ENCODE assay signal across 13 cellular contexts in genomic region chr11:58626915-58627483, GRCh38. TPM values are rescaled to one million over a fixed set of nuclear protein-coding genes. Genes with fewer than 3 reads are reported as not detected.
DNase-seq lines count a peak whose midpoint lies in the region; ATAC-seq and TF ChIP-seq lines count a peak whose summit lies in the region.
"Had no signal": no experiment of that assay in that cellular context is flagged by ENCODE, and none has a peak within 500 bp of the region (broad histone marks: within the 10 kb centered on the region; RNA-seq: fewer than 3 reads in every experiment).

No MANE protein-coding gene starts in this region.

- H3K79me2 ChIP-seq in mammary epithelial cell (ENCODE audit: insufficient read depth, low read length), result peaks cover 12% of the 10 kb centered on the region
- no peaks in the 10 kb centered on the region for H3K79me2 ChIP-seq in parathyroid adenoma

- H3K4me3 ChIP-seq in mammary epithelial cell (replicated peaks in 1 of 3; ENCODE audit: insufficient read depth in 1 of 3, low read depth in 2 of 3, low read length in 3 of 3) (no peak overlapping the region), parathyroid adenoma (ENCODE audit: low read depth, low read length) (no peak overlapping the region), WERI-Rb-1 (ENCODE audit: low read depth, low read length) (no peak overlapping the region)

- ATAC-seq in HG03280 (IDR thresholded peaks at IDR 0.05; ENCODE audit: unreplicated experiment), result no peak

- peaks cover 41% of the 10 kb centered on the region for H3K36me3 Mint-ChIP-seq in Calu3 (ENCODE audit: insufficient read depth, unreplicated experiment)

- WGBS in mammary epithelial cell (ENCODE audit: low coverage, missing lambda C conversion rate), result 98% methylated on average over 4 of the region's 4 CpGs

- H3K27me3 ChIP-seq in mammary epithelial cell (ENCODE audit: insufficient read depth, low read length) (no peaks in the 10 kb centered on the region), parathyroid adenoma (ENCODE audit: control insufficient read depth, insufficient read depth, low read length) (no peaks in the 10 kb centered on the region), WERI-Rb-1 (ENCODE audit: insufficient read depth, low read depth, severe bottlenecking) (no peaks in the 10 kb centered on the region)
- H3K27me3 ChIP-seq: neutrophil had no signal

- dilution Hi-C loops in mammary epithelial cell (cut with HindIII; ENCODE audit: low sequenced_read_pairs), result no loop called here

- CTCF ChIA-PET in Calu3 (lab: Charles Lee) (no interaction called here), mammary epithelial cell (lab: Charles Lee; ENCODE audit: low non-redundant PET) (interaction anchor here (0.8 kb wide), 1 partner anchor 59 kb away, joined by 9 read pairs; no protein-coding TSS in a partner anchor)

- H3K4me3 Mint-ChIP-seq in Calu3 (ENCODE audit: low read depth, unreplicated experiment), result no peak overlapping the region
- H3K4me3 Mint-ChIP-seq: activated T-helper 1 cell treated with anti-CD3 and anti-CD28 coated beads, Interleukin-12 subunit alpha, Interleukin-12 subunit beta, Interleukin-2, Interleukin-4 antibody, amounts not matched to agents 30 ng/mL and 10 ng/mL and 1 ng/mL, durations not matched to agents 14 hours and 24 hours and 36 hours had no signal

- no peak for DNase-seq in Calu3
- peak; percentile 17 for DNase-seq in NAMALWA (ENCODE audit: low spot score)
- no peak for DNase-seq in mammary epithelial cell
- no peak for DNase-seq in activated gamma-delta T cell (lab: John Stamatoyannopoulos, UW)
- no peak for DNase-seq in NCI-H146 treated with DMSO at 0.1 percent for 48 hours (lab: John Stamatoyannopoulos, UW; ENCODE audit: unreplicated experiment)
- DNase-seq in WERI-Rb-1, result no peak
- DNase-seq: GOT3; NCI-H345; stimulated activated CD4-positive, alpha-beta T cell treated with anti-CD3 and anti-CD28 coated beads, Interleukin-2, amount 100 ng/mL, for 48 hours had no signal

- H3K9ac ChIP-seq in mammary epithelial cell (ENCODE audit: insufficient read depth, low read length) (no peak overlapping the region), parathyroid adenoma (no peak overlapping the region)

- no peak overlapping the region for H2AFZ ChIP-seq in mammary epithelial cell (ENCODE audit: low read depth, low read length)
- no peak overlapping the region for H2AFZ ChIP-seq in parathyroid adenoma

- H3K4me1 Mint-ChIP-seq in Calu3 (ENCODE audit: low read depth, unreplicated experiment), result peaks cover 24% of the 10 kb centered on the region

- H3K9me3 Mint-ChIP-seq in Calu3 (ENCODE audit: low read depth, unreplicated experiment), result no peaks in the 10 kb centered on the region
- H3K9me3 Mint-ChIP-seq: activated T-helper 1 cell treated with anti-CD3 and anti-CD28 coated beads, Interleukin-12 subunit alpha, Interleukin-12 subunit beta, Interleukin-2, Interleukin-4 antibody, amounts not matched to agents 30 ng/mL and 10 ng/mL and 1 ng/mL, durations not matched to agents 14 hours and 24 hours and 36 hours had no signal

- BruUV-seq in Calu3 (replicated peaks; lab: Mats Ljungman, UMichigan) (no TSS peak), mammary epithelial cell (replicated peaks; lab: Mats Ljungman, UMichigan) (no TSS peak)

- peak overlapping the region; percentile 77 for H3K27ac ChIP-seq in mammary epithelial cell (ENCODE audit: insufficient read depth, low read depth, low read length)
- H3K27ac ChIP-seq in parathyroid adenoma, result peak overlapping the region; percentile 47
- no peak overlapping the region for H3K27ac ChIP-seq in WERI-Rb-1
- H3K27ac ChIP-seq: neutrophil had no signal

- H3K36me3 ChIP-seq in mammary epithelial cell (ENCODE audit: insufficient read depth, low read length) (peaks cover 23% of the 10 kb centered on the region), parathyroid adenoma (ENCODE audit: control insufficient read depth, insufficient read depth, low read length) (no peaks in the 10 kb centered on the region), WERI-Rb-1 (peaks cover 26% of the 10 kb centered on the region)

- no peak for TF ChIP-seq CTCF in Calu3 (IDR thresholded peaks at IDR 0.05; ENCODE audit: unreplicated experiment)
- TF ChIP-seq CTCF in mammary epithelial cell (conservative IDR thresholded peaks at IDR 0.05 in 1 of 2, IDR thresholded peaks at IDR 0.05 in 1 of 2; ENCODE audit: extremely low read depth in 1 of 2, insufficient read depth in 1 of 2, low read depth in 1 of 2, low read length in 2 of 2), result no peak
- TF ChIP-seq CTCF in parathyroid adenoma (IDR thresholded peaks at IDR 0.05), result no peak
- no peak for TF ChIP-seq CTCF in WERI-Rb-1 (IDR thresholded peaks at IDR 0.05; ENCODE audit: low read depth, low read length)

- H3K27me3 Mint-ChIP-seq in Calu3 (ENCODE audit: unreplicated experiment), result no peaks in the 10 kb centered on the region

- H3K4me1 ChIP-seq in mammary epithelial cell (ENCODE audit: insufficient read depth, low read length) (peaks cover 39% of the 10 kb centered on the region), parathyroid adenoma (peaks cover 6% of the 10 kb centered on the region)

- H4K20me1 ChIP-seq in mammary epithelial cell (ENCODE audit: insufficient read depth, low read length), result no peaks in the 10 kb centered on the region

- peak overlapping the region; percentile 67 for H3K4me2 ChIP-seq in mammary epithelial cell (ENCODE audit: insufficient read depth, low read depth, low read length)
- H3K4me2 ChIP-seq in parathyroid adenoma (ENCODE audit: low read length), result no peak overlapping the region

- peak overlapping the region; percentile 35 for H3K27ac Mint-ChIP-seq in Calu3 (ENCODE audit: unreplicated experiment)

- no peaks in the 10 kb centered on the region for H3K9me3 ChIP-seq in mammary epithelial cell (replicated peaks; ENCODE audit: insufficient read depth, low read length)
- H3K9me3 ChIP-seq in parathyroid adenoma (ENCODE audit: control insufficient read depth, low read length), result no peaks in the 10 kb centered on the region
- H3K9me3 ChIP-seq in WERI-Rb-1 (ENCODE audit: severe bottlenecking), result no peaks in the 10 kb centered on the region
- H3K9me3 ChIP-seq: neutrophil had no signal

- intact Hi-C loops in Calu3 (cut with micrococcal nuclease; ENCODE audit: unreplicated experiment), result no loop called here
- intact Hi-C loops in mammary epithelial cell (cut with micrococcal nuclease), result loop anchor here (1.0 kb wide), 1 partner anchor 49 kb away; no protein-coding TSS in a partner anchor

- in situ Hi-C loops in mammary epithelial cell (cut with MboI; ENCODE audit: low sequenced_read_pairs in 2 of 2), result loop anchor here in 1 of 2 donors (25.0 kb wide), 1 partner anchor 510 kb away; the partner anchor contains the start of gene FAM111A

RNA-seq across cellular contexts. Expression of gene CNTF, which starts 4.5 kb away (rescaled TPM):
- total RNA-seq in Calu3 (2022) (4.3 and 5.2 TPM in 2 replicates), mammary epithelial cell (1 to 10 TPM; 2.2 to 3.0 TPM)
- polyA plus RNA-seq in mammary epithelial cell, result 0.46 TPM
- not detected for polyA minus RNA-seq in mammary epithelial cell

RNA-seq across cellular contexts. Expression of gene ZFP91, which starts 48.1 kb away (rescaled TPM):
- total RNA-seq in Calu3 (2022) (61.5 and 61.7 TPM in 2 replicates), mammary epithelial cell (10 to 100 TPM; 48.5 to 72.2 TPM)
- polyA plus RNA-seq in mammary epithelial cell, result 24.4 TPM
- 39.6 TPM for polyA minus RNA-seq in mammary epithelial cell

RNA-seq across cellular contexts. Expression of gene LPXN, which starts 51.3 kb away (rescaled TPM):
- total RNA-seq in Calu3 (2022), result 4.0 and 6.0 TPM in 2 replicates
- 10 to 100 TPM in 1 of 2 donors, 1 to 10 TPM in 1; 8.7 to 18.8 TPM for total RNA-seq in mammary epithelial cell
- 68.1 TPM for polyA plus RNA-seq in mammary epithelial cell
- 61.3 TPM for polyA minus RNA-seq in mammary epithelial cell
